ENCODE assay signal across 1 cellular context in the genomic region with DNA sequence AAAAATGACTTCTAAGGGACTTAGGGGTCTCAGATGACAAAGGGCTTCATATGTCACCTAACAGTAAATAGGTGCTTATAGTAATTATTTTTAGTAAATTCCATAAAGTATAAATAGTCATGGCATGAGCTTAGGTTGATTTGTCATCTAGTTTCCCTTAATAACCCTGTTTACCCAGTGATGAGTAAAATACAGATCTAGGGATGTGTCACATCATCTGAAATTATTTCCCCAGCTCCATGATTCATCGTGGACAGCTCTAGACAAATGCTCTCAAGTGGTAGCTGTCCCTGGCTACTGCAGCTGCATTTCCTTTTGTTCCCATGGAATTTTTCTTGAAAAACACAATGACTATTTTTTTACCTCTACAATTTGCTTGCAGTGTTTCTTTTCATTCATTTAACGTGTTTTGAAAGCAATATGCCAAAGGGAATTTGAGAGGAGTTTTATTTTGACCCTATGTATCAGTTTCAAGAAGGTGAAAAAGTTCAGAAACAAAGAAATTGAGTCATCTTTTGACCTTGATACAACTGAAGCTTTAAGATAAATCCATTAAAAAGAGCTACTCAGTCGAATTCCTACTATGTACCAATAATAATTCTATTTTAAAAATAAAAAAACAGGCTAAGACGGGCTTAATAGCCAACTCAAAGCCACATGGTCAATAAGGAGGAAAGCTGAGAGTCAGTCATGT.
TF ChIP-seq lines count a peak whose summit lies in the region.

No MANE protein-coding gene starts in this region.

TF ChIP-seq in GM12878, 131 proteins besides CTCF, POLR2A, EP300 and RAD21 (continued from another document and continues in another):
- TF ChIP-seq, protein P1, sequence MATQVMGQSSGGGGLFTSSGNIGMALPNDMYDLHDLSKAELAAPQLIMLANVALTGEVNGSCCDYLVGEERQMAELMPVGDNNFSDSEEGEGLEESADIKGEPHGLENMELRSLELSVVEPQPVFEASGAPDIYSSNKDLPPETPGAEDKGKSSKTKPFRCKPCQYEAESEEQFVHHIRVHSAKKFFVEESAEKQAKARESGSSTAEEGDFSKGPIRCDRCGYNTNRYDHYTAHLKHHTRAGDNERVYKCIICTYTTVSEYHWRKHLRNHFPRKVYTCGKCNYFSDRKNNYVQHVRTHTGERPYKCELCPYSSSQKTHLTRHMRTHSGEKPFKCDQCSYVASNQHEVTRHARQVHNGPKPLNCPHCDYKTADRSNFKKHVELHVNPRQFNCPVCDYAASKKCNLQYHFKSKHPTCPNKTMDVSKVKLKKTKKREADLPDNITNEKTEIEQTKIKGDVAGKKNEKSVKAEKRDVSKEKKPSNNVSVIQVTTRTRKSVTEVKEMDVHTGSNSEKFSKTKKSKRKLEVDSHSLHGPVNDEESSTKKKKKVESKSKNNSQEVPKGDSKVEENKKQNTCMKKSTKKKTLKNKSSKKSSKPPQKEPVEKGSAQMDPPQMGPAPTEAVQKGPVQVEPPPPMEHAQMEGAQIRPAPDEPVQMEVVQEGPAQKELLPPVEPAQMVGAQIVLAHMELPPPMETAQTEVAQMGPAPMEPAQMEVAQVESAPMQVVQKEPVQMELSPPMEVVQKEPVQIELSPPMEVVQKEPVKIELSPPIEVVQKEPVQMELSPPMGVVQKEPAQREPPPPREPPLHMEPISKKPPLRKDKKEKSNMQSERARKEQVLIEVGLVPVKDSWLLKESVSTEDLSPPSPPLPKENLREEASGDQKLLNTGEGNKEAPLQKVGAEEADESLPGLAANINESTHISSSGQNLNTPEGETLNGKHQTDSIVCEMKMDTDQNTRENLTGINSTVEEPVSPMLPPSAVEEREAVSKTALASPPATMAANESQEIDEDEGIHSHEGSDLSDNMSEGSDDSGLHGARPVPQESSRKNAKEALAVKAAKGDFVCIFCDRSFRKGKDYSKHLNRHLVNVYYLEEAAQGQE (IDR thresholded peaks at IDR 0.05; ENCODE audit: low read depth, low read length): 0 out of 2 replicates have a peak, but pooled peaks have one; percentile 20
- TF ChIP-seq PRDM15 (CRISPR knock-in tag; IDR thresholded peaks at IDR 0.05): no peak
- no peak for TF ChIP-seq ZSCAN29 (IDR thresholded peaks at IDR 0.05)
- TF ChIP-seq E2F4 (IDR thresholded peaks at IDR 0.05; ENCODE audit: low read depth, low read length): no peak
- no peak for TF ChIP-seq ZNF592 (IDR thresholded peaks at IDR 0.05)
- no peak for TF ChIP-seq KLF5 (IDR thresholded peaks at IDR 0.05; ENCODE audit: partially characterized antibody)
- no peak for TF ChIP-seq CHD4 (IDR thresholded peaks at IDR 0.05)
- TF ChIP-seq MLLT1 (IDR thresholded peaks at IDR 0.05): no peak
- TF ChIP-seq RB1 (IDR thresholded peaks at IDR 0.05; ENCODE audit: borderline replicate concordance): no peak
- no peak for TF ChIP-seq SIX5 (IDR thresholded peaks at IDR 0.05; ENCODE audit: low read depth, low read length, severe bottlenecking)
- peak; percentile 43; the same call in 1 of the 2 replicates for TF ChIP-seq CBX5 (IDR thresholded peaks at IDR 0.05; ENCODE audit: low read depth)
- no peak for TF ChIP-seq CBX3 (IDR thresholded peaks at IDR 0.05; ENCODE audit: borderline replicate concordance, low read depth)
- no peak for TF ChIP-seq SMAD5 (IDR thresholded peaks at IDR 0.05; ENCODE audit: low read depth)
- no peak for TF ChIP-seq MYC (IDR thresholded peaks at IDR 0.05; ENCODE audit: insufficient read depth, insufficient read length, insufficient replicate concordance, low read length, severe bottlenecking)
- TF ChIP-seq NBN (IDR thresholded peaks at IDR 0.05): no peak
- TF ChIP-seq, protein P2, sequence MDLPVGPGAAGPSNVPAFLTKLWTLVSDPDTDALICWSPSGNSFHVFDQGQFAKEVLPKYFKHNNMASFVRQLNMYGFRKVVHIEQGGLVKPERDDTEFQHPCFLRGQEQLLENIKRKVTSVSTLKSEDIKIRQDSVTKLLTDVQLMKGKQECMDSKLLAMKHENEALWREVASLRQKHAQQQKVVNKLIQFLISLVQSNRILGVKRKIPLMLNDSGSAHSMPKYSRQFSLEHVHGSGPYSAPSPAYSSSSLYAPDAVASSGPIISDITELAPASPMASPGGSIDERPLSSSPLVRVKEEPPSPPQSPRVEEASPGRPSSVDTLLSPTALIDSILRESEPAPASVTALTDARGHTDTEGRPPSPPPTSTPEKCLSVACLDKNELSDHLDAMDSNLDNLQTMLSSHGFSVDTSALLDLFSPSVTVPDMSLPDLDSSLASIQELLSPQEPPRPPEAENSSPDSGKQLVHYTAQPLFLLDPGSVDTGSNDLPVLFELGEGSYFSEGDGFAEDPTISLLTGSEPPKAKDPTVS (IDR thresholded peaks at IDR 0.05; ENCODE audit: low read depth, low read length): no peak
- TF ChIP-seq JUND (IDR thresholded peaks at IDR 0.05; ENCODE audit: low read depth, low read length): no peak
- TF ChIP-seq TBL1XR1 (IDR thresholded peaks at IDR 0.05; ENCODE audit: low read depth, low read length): no peak
- TF ChIP-seq ETV6 (conservative IDR thresholded peaks at IDR 0.05 in 1 of 2, IDR thresholded peaks at IDR 0.05 in 1 of 2; ENCODE audit: borderline replicate concordance in 1 of 2, low read depth in 1 of 2): peak in 1 of 2 experiments; percentile 34; a peak in 1 of 4 replicates
- TF ChIP-seq, protein P3, sequence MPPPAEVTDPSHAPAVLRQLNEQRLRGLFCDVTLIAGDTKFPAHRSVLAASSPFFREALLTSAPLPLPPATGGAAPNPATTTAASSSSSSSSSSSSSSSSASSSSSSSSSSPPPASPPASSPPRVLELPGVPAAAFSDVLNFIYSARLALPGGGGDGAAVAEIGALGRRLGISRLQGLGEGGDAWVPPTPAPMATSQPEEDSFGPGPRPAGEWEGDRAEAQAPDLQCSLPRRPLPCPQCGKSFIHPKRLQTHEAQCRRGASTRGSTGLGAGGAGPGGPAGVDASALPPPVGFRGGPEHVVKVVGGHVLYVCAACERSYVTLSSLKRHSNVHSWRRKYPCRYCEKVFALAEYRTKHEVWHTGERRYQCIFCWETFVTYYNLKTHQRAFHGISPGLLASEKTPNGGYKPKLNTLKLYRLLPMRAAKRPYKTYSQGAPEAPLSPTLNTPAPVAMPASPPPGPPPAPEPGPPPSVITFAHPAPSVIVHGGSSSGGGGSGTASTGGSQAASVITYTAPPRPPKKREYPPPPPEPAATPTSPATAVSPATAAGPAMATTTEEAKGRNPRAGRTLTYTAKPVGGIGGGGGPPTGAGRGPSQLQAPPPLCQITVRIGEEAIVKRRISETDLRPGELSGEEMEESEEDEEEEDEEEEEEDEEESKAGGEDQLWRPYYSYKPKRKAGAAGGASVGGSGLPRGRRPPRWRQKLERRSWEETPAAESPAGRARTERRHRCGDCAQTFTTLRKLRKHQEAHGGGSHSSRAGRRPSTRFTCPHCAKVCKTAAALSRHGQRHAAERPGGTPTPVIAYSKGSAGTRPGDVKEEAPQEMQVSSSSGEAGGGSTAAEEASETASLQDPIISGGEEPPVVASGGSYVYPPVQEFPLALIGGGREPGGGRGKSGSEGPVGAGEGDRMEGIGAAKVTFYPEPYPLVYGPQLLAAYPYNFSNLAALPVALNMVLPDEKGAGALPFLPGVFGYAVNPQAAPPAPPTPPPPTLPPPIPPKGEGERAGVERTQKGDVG (CRISPR knock-in tag; IDR thresholded peaks at IDR 0.05): no peak
- TF ChIP-seq, protein P4, sequence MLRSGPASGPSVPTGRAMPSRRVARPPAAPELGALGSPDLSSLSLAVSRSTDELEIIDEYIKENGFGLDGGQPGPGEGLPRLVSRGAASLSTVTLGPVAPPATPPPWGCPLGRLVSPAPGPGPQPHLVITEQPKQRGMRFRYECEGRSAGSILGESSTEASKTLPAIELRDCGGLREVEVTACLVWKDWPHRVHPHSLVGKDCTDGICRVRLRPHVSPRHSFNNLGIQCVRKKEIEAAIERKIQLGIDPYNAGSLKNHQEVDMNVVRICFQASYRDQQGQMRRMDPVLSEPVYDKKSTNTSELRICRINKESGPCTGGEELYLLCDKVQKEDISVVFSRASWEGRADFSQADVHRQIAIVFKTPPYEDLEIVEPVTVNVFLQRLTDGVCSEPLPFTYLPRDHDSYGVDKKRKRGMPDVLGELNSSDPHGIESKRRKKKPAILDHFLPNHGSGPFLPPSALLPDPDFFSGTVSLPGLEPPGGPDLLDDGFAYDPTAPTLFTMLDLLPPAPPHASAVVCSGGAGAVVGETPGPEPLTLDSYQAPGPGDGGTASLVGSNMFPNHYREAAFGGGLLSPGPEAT (IDR thresholded peaks at IDR 0.05; ENCODE audit: low read depth): peak; percentile 29; the same call in 1 of the 2 replicates
- no peak for TF ChIP-seq EGR1 (IDR thresholded peaks at IDR 0.05; ENCODE audit: borderline replicate concordance in 1 of 2, low read depth in 2 of 2, low read length in 2 of 2)
- TF ChIP-seq MEF2A (IDR thresholded peaks at IDR 0.05; ENCODE audit: insufficient read depth, low read depth, low read length): peak; percentile 96
- TF ChIP-seq NFIC (IDR thresholded peaks at IDR 0.05; ENCODE audit: low read depth, low read length): peak; percentile 99
- TF ChIP-seq TCF12 (IDR thresholded peaks at IDR 0.05; ENCODE audit: low read depth, low read length): no peak
- peak; percentile 93 for TF ChIP-seq BCL3 (IDR thresholded peaks at IDR 0.05; ENCODE audit: borderline replicate concordance, insufficient read depth, low read depth, low read length, poor library complexity, severe bottlenecking)
- peak; percentile 83; the same call in 1 of the 2 replicates for TF ChIP-seq IRF4 (IDR thresholded peaks at IDR 0.05; ENCODE audit: low read depth, low read length)
